Comparison of ENCODE assay signal across 8 cellular contexts in the genomic region with DNA sequence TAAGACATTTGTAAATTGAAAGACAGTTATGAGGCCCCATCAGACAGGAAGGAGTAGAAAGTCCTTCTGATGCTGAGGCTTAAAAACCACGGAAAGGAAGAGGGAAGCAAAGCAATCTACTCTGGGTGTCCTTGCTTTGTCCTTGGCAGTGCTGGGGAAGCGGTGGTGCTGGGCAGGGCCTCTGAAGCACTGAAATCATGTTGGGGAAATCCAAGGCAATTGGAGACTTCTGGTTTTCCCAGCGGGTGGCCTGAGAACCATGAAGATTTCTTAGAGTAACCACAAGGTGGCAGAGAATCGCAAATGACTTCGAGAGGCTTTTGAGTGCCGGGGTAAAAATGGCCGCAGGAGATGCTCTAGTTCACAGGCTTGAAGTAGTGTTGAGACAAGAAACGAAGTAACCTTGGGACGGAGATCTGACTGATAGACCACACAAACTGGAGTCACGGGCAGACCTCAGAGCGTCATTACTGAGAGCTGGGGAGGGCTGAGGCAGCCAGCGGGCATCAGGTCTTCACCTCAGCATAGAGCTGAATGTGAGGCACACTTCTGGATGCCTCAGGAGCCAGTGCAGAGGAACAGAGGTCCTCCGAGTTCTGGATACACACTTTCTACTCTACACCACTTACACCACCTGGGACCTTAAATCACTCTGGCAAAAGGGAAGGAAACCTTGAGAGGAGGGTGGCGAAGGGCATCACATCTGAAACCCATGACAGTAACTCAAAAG.
DNase-seq lines count a peak whose midpoint lies in the region; ATAC-seq and TF ChIP-seq lines count a peak whose summit lies in the region.

No MANE protein-coding gene starts in this region.

- peaks cover 0 to 3% of the 10 kb centered on the region in 2 donors for H3K27me3 Mint-ChIP-seq in T-cell

- H3K27ac Mint-ChIP-seq in T-cell = peak overlapping the region in 1 of 2 donors; percentile 14

- POLR2A ChIA-PET in T-cell (lab: Charles Lee) = no interaction called here

- no peaks in the 10 kb centered on the region for H3K36me3 Mint-ChIP-seq in T-cell

- TF ChIP-seq CTCF in adrenal gland (IDR thresholded peaks at IDR 0.05) = peak in 5 of 6 experiments; percentile 35 to 53 (median 47)

- peaks cover 0 to 3% of the 10 kb centered on the region in 2 donors for H3K4me1 ChIP-seq in adrenal gland (replicated peaks in 1 of 2)

- H3K4me3 ChIP-seq in adrenal gland = no peak overlapping the region

- H3K36me3 ChIP-seq in adrenal gland (replicated peaks in 1 of 2) = no peaks in the 10 kb centered on the region

- CTCF ChIA-PET in T-cell (lab: Charles Lee) = interaction anchor here (0.9 to 1.9 kb wide), 3 partner anchors 138 to 212 kb away, joined by 3 to 14 read pairs (median 5); no protein-coding TSS in a partner anchor

- no peaks in the 10 kb centered on the region for H3K9me3 Mint-ChIP-seq in T-cell

- peak overlapping the region in 2 of 3 donors; percentile 18 to 48 for H3K4me3 Mint-ChIP-seq in T-cell

- WGBS in adrenal gland, 4 donors = 45 to 60% (median 55%) methylated on average over 14 of the region's 14 CpGs

- no peaks in the 10 kb centered on the region for H3K27me3 ChIP-seq in adrenal gland

- H3K27ac ChIP-seq in adrenal gland = no peak overlapping the region

- no peak for TF ChIP-seq POLR2A in adrenal gland (IDR thresholded peaks at IDR 0.05)

- intact Hi-C loops in adrenal gland (cut with DNase I) = loop anchor here in 1 of 2 donors (10.0 kb wide), 1 partner anchor 213 kb away; no protein-coding TSS in a partner anchor
- intact Hi-C loops in left colon (cut with DNase I, micrococcal nuclease) = loop anchor here (10.0 kb wide), 2 partner anchors 213 to 283 kb away; no protein-coding TSS in a partner anchor

- ATAC-seq in GM19455 (IDR thresholded peaks at IDR 0.05; ENCODE audit: unreplicated experiment) = peak; percentile 74
- ATAC-seq in T-cell (replicated peaks in 1 of 4) = peak; percentile 70 to 85 (median 77)
- ATAC-seq in left colon = peak; percentile 70

- peak; percentile 7 for DNase-seq in COLO668 (lab: John Stamatoyannopoulos, UW; ENCODE audit: unreplicated experiment)
- DNase-seq in HS-27A (ENCODE audit: low read depth) = peak; percentile 11
- DNase-seq in T-cell = peak in 33 of 34 experiments; percentile 6 to 50 (median 30)
- peak; percentile 24 to 64 (median 59) for DNase-seq in adrenal gland
- peak in 1 of 2 donors; percentile 27 for DNase-seq in left colon
- peak; percentile 2 for DNase-seq in stimulated activated CD8-positive, alpha-beta memory T cell treated with anti-CD3 and anti-CD28 coated beads, Interleukin-7, amount 100 ng/mL, for 24 hours (ENCODE audit: low read depth)
- no peak for DNase-seq in KG1 (lab: John Stamatoyannopoulos, UW)

- H3K9me3 ChIP-seq in adrenal gland (replicated peaks in 1 of 3) = no peaks in the 10 kb centered on the region

- H3K4me1 Mint-ChIP-seq in T-cell = peaks cover 9 to 15% (median 14%) of the 10 kb centered on the region in 3 donors
